8 cellular contexts compared by ENCODE assay signal in the genomic region with DNA sequence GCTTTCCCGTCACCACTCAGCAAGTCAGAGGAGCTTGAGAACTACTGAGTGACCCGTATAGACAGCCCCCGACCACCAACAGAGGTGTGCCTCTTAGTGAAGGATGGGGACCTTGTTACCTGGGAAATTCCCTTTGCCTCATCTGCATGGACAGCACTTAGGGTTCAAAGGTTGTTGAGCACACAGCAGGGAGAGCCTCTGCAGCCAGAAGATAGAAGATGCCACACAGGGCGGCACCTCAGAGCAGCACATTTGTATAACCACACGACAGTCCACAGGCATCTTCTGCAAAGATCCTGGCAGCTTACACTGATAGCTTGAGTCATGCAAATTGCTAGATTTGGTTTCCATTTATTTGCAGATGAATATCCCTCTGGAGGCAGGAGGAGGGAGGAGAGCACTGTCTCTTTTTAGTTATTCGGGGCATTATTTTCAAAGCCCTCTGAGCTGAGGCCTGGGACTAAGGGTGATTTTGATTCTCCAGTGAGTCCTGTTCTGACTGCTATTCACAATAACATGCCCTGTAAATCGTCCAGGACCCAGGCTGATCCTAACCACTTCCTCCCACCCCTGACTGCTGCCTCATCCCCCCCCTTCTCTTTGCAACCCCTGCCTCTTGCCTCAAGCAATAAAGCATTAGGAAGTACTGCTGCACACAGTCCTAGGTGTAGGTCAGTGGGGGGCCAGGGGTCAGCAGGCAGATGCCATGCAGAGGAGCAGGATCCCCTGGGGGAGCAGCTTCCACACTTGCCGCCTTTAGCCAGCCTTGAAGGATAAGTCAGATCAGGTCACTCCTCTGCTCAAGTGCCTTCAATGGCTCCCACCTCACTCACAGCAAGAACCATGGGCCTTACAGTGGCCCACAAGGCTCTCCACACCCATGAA. TPM values are rescaled to one million over a fixed set of nuclear protein-coding genes. Genes with fewer than 3 reads are reported as not detected.
A peak's percentile ranks its signal among the peaks of the same experiment; 100 is the strongest.
DNase-seq lines count a peak whose midpoint lies in the region; ATAC-seq and TF ChIP-seq lines count a peak whose summit lies in the region.

No MANE protein-coding gene starts in this region.

- no peak overlapping the region for H2BK12ac ChIP-seq in neuronal stem cell (ENCODE audit: low read length)

- no peak overlapping the region for H3K9ac ChIP-seq in neuronal stem cell (ENCODE audit: low read depth, low read length, poor library complexity)

- no peaks in the 10 kb centered on the region for H3K9me3 ChIP-seq in neuronal stem cell (replicated peaks in 1 of 2; ENCODE audit: control insufficient read depth in 2 of 2, insufficient read depth in 1 of 2, low read depth in 1 of 2, low read length in 2 of 2)
- no peaks in the 10 kb centered on the region for H3K9me3 ChIP-seq in thyroid gland
- H3K9me3 ChIP-seq in ascending aorta, result no peaks in the 10 kb centered on the region

- DNase-seq in MV-4-11 (lab: John Stamatoyannopoulos, UW), result peak; percentile 70
- peak; percentile 52 to 58 for DNase-seq in activated T-cell treated with anti-CD3 and anti-CD28 coated beads, Interleukin-2, amount 50 U/mL, for 72 hours
- no peak for DNase-seq in neuronal stem cell (ENCODE audit: low spot score)
- DNase-seq in thyroid gland, result no peak
- DNase-seq in cardiac septum (ENCODE audit: low spot score), result no peak
- DNase-seq in ascending aorta (ENCODE audit: low spot score in 2 of 2), result no peak
- no peak for DNase-seq in substantia nigra (lab: John Stamatoyannopoulos, UW)

- no peak overlapping the region for H3K4me2 ChIP-seq in neuronal stem cell (ENCODE audit: insufficient read depth, low read length, poor library complexity, severe bottlenecking)

- no peak overlapping the region for H2BK120ac ChIP-seq in neuronal stem cell (ENCODE audit: low read depth, low read length)

- H3K4me3 ChIP-seq in neuronal stem cell (ENCODE audit: low read length in 2 of 2) (no peak overlapping the region), thyroid gland (replicated peaks in 1 of 3) (no peak overlapping the region), ascending aorta (no peak overlapping the region)

- no peak overlapping the region for H2BK15ac ChIP-seq in neuronal stem cell (ENCODE audit: low read length)

- peak overlapping the region; percentile 35 for H2AFZ ChIP-seq in neuronal stem cell (ENCODE audit: low read length)

- H3K27me3 Mint-ChIP-seq in activated T-cell treated with anti-CD3 and anti-CD28 coated beads, Interleukin-2, amount 50 U/mL, for 72 hours (ENCODE audit: low read depth), result no peaks in the 10 kb centered on the region

- H4K91ac ChIP-seq in neuronal stem cell (ENCODE audit: low read depth, low read length, poor library complexity), result no peak overlapping the region

- no peak overlapping the region for H3K14ac ChIP-seq in neuronal stem cell (ENCODE audit: low read length)

- no peak overlapping the region for H3K4ac ChIP-seq in neuronal stem cell (ENCODE audit: low read length)

- H3K18ac ChIP-seq in neuronal stem cell (ENCODE audit: low read length), result peak overlapping the region; percentile 30

- no peak overlapping the region for H3K23ac ChIP-seq in neuronal stem cell (ENCODE audit: low read depth, low read length, poor library complexity)

- intact Hi-C loops in thyroid gland (cut with DNase I) (no loop called here), cardiac septum (cut with DNase I) (no loop called here), ascending aorta (cut with DNase I) (no loop called here)

- no peaks in the 10 kb centered on the region for H3K79me1 ChIP-seq in neuronal stem cell (ENCODE audit: low read depth, low read length)

- H3K27ac ChIP-seq in neuronal stem cell (replicated peaks; ENCODE audit: low read length), result no peak overlapping the region
- no peak overlapping the region for H3K27ac ChIP-seq in thyroid gland
- no peak overlapping the region for H3K27ac ChIP-seq in ascending aorta
- H3K27ac ChIP-seq in substantia nigra (ENCODE audit: low read depth, low read length, poor library complexity, severe bottlenecking), result no peak overlapping the region

- H2BK5ac ChIP-seq in neuronal stem cell (ENCODE audit: low read length), result no peak overlapping the region

- H3K4me1 ChIP-seq in neuronal stem cell (ENCODE audit: control insufficient read depth in 2 of 2, insufficient read depth in 1 of 2, low read depth in 1 of 2, low read length in 2 of 2) (peaks cover 0 to 3% of the 10 kb centered on the region in 2 donors), thyroid gland (no peaks in the 10 kb centered on the region), ascending aorta (no peaks in the 10 kb centered on the region)

- H2AK5ac ChIP-seq in neuronal stem cell (ENCODE audit: low read depth, low read length), result no peak overlapping the region

- peaks cover 0 to 2% of the 10 kb centered on the region in 2 donors for H3K36me3 Mint-ChIP-seq in activated T-cell treated with anti-CD3 and anti-CD28 coated beads, Interleukin-2, amount 50 U/mL, for 72 hours (ENCODE audit: insufficient read depth in 2 of 2)

- H3K4me3 Mint-ChIP-seq in activated T-cell treated with anti-CD3 and anti-CD28 coated beads, Interleukin-2, amount 50 U/mL, for 72 hours, result peak overlapping the region; percentile 78 to 84

- H3K4me1 Mint-ChIP-seq in activated T-cell treated with anti-CD3 and anti-CD28 coated beads, Interleukin-2, amount 50 U/mL, for 72 hours (ENCODE audit: low read depth), result peaks cover 47% of the 10 kb centered on the region

- no peaks in the 10 kb centered on the region for H3K9me3 Mint-ChIP-seq in activated T-cell treated with anti-CD3 and anti-CD28 coated beads, Interleukin-2, amount 50 U/mL, for 72 hours

- TF ChIP-seq CTCF in thyroid gland (IDR thresholded peaks at IDR 0.05) (no peak), ascending aorta (IDR thresholded peaks at IDR 0.05) (no peak)

- TF ChIP-seq POLR2A in thyroid gland (IDR thresholded peaks at IDR 0.05), result no peak

- H3K27me3 ChIP-seq in neuronal stem cell (ENCODE audit: control insufficient read depth in 3 of 3, insufficient read depth in 3 of 3, low read depth in 1 of 3, low read length in 3 of 3) (peaks cover 0 to 41% (median 0%) of the 10 kb centered on the region in 3 experiments), thyroid gland (no peaks in the 10 kb centered on the region), ascending aorta (no peaks in the 10 kb centered on the region)

- H3K27ac Mint-ChIP-seq in activated T-cell treated with anti-CD3 and anti-CD28 coated beads, Interleukin-2, amount 50 U/mL, for 72 hours, result peak overlapping the region; percentile 94

- no CpG with 5 or more reads among the region's 8 CpGs for WGBS in neuronal stem cell (ENCODE audit: extremely low coverage in 2 of 2, insufficient read length in 2 of 2, insufficient replicate concordance in 1 of 2), 2 donors
- WGBS in thyroid gland, 2 donors, result 48 to 65% methylated on average over 7 to 8 of the region's 8 CpGs

- H3K36me3 ChIP-seq in neuronal stem cell (replicated peaks in 1 of 2; ENCODE audit: control insufficient read depth in 2 of 2, insufficient read depth in 2 of 2, low read length in 2 of 2) (peaks cover 0 to 2% of the 10 kb centered on the region in 2 donors), thyroid gland (no peaks in the 10 kb centered on the region), ascending aorta (no peaks in the 10 kb centered on the region)

- ATAC-seq in GM19023 (IDR thresholded peaks at IDR 0.05; ENCODE audit: unreplicated experiment), result peak; percentile 69
- ATAC-seq in activated T-cell treated with anti-CD3 and anti-CD28 coated beads, Interleukin-2, amount 50 U/mL, for 72 hours (replicated peaks in 1 of 2), result peak; percentile 88 to 91

- H4K8ac ChIP-seq in neuronal stem cell (ENCODE audit: low read depth, low read length), result no peak overlapping the region

RNA-seq across cellular contexts. Expression of a gene that starts 24.6 kb away (rescaled TPM):
- under 1 TPM in 1 of 2 donors, not detected in 1; 0.53 TPM for total RNA-seq in activated T-cell treated with anti-CD3 and anti-CD28 coated beads, Interleukin-2, amount 50 U/mL, for 72 hours
- 0.79 TPM for polyA plus RNA-seq in neuronal stem cell (2013, experiment 1 of 2)
- polyA plus RNA-seq in neuronal stem cell (2013, experiment 2 of 2), result 1.1 TPM
- total RNA-seq in thyroid gland (10 to 100 TPM; 19.9 to 47.3 (median 30.1) TPM), cardiac septum (17.3 TPM), ascending aorta (51.8 TPM)

RNA-seq across cellular contexts. Expression of a gene that starts 43.9 kb away (rescaled TPM):
- 1 to 10 TPM; 1.1 to 1.9 TPM for total RNA-seq in activated T-cell treated with anti-CD3 and anti-CD28 coated beads, Interleukin-2, amount 50 U/mL, for 72 hours
- polyA plus RNA-seq in neuronal stem cell (2013, experiment 1 of 2), result 2.4 TPM
- polyA plus RNA-seq in neuronal stem cell (2013, experiment 2 of 2), result 2.7 TPM
- 10 to 100 TPM; 17.9 to 33.2 (median 29.7) TPM for total RNA-seq in thyroid gland
- 2.1 TPM for total RNA-seq in cardiac septum
- 6.0 TPM for total RNA-seq in ascending aorta

RNA-seq across cellular contexts. Expression of a gene that starts 45.0 kb away (rescaled TPM):
- not detected for total RNA-seq in activated T-cell treated with anti-CD3 and anti-CD28 coated beads, Interleukin-2, amount 50 U/mL, for 72 hours
- polyA plus RNA-seq in neuronal stem cell (2013, experiment 1 of 2), result 0.08 TPM
- polyA plus RNA-seq in neuronal stem cell (2013, experiment 2 of 2), result 0.04 TPM
- total RNA-seq in thyroid gland (under 1 TPM in 2 of 4 donors, not detected in 2; 0.39 to 0.45 TPM), cardiac septum (0.57 TPM), ascending aorta (3.1 TPM)

Comparison
In these comparisons a context has a peak if more than half of its experiments do, and no peak if none do; other contexts are left out.
1. DNase-seq: peak in MV-4-11 (single experiment) and activated T-cell treated with anti-CD3 and anti-CD28 coated beads, Interleukin-2, amount 50 U/mL, for 72 hours (2 of 2); none in neuronal stem cell (single experiment), thyroid gland (0 of 2), cardiac septum (single experiment), ascending aorta (0 of 2) and substantia nigra (0 of 49).
2. RNA of a gene that starts 24.6 kb away (total RNA-seq): 51.8 TPM in ascending aorta (single experiment), 19.9 to 47.3 TPM in thyroid gland and 17.3 TPM in cardiac septum (single experiment); 0.53 TPM in activated T-cell treated with anti-CD3 and anti-CD28 coated beads, Interleukin-2, amount 50 U/mL, for 72 hours; every median in the first group is over 10 times any median in the second.